Comparison of ENCODE assay signal across 20 cellular contexts in genomic region chr4:103375278-103375677, GRCh38.
DNase-seq lines count a peak whose midpoint lies in the region; ATAC-seq, FAIRE-seq and TF ChIP-seq lines count a peak whose summit lies in the region.
"Had no signal": no experiment of that assay in that cellular context is flagged by ENCODE, and none has a peak within 500 bp of the region (broad histone marks: within the 10 kb centered on the region; RNA-seq: fewer than 3 reads in every experiment).

No MANE protein-coding gene starts in this region.

- H2BK120ac ChIP-seq in H1 (replicated peaks; ENCODE audit: low read depth, low read length) = no peak overlapping the region

- no peak overlapping the region for H3K4me3 Mint-ChIP-seq in GM23338
- no peak overlapping the region for H3K4me3 Mint-ChIP-seq in activated CD4-positive, alpha-beta memory T cell treated with anti-CD3 and anti-CD28 coated beads, Interleukin-2, amount 10 ng/mL, durations not matched to agents 7 days and 5 days
- H3K4me3 Mint-ChIP-seq: CD4-positive, alpha-beta memory T cell; central memory CD8-positive, alpha-beta T cell; mesothelial cell of epicardium had no signal

- H2AK5ac ChIP-seq in H1 (ENCODE audit: low read depth, low read length) = 0 out of 2 replicates have a peak overlapping the region, but pooled peaks have one; percentile 19

- H3K9me3 ChIP-seq in PC-3 (ENCODE audit: low read length) (no peaks in the 10 kb centered on the region), H1 (ENCODE audit: insufficient read depth in 2 of 2, low read depth in 1 of 2, low read length in 1 of 2) (0 out of 4 replicates have a peak, but pooled peaks cover 0 to 2% of the 10 kb centered on the region in 2 experiments)
- H3K9me3 ChIP-seq: psoas muscle, tibial artery had no signal

- H3K14ac ChIP-seq in H1 (ENCODE audit: insufficient read length) = no peak overlapping the region

- no peak for TF ChIP-seq EP300 in H1 (IDR thresholded peaks at IDR 0.05; ENCODE audit: borderline replicate concordance in 1 of 2, low read depth in 2 of 2, low read length in 2 of 2)

- H3K56ac ChIP-seq in H1 (replicated peaks; ENCODE audit: insufficient read length, low read depth, low read length) = no peak overlapping the region

- H3K27me3 Mint-ChIP-seq in GM23338 (ENCODE audit: insufficient read depth, low read depth, poor library complexity) = peaks cover 4% of the 10 kb centered on the region
- no peaks in the 10 kb centered on the region for H3K27me3 Mint-ChIP-seq in activated CD4-positive, alpha-beta memory T cell treated with anti-CD3 and anti-CD28 coated beads, Interleukin-2, amount 10 ng/mL, durations not matched to agents 7 days and 5 days
- H3K27me3 Mint-ChIP-seq: CD4-positive, alpha-beta memory T cell; central memory CD8-positive, alpha-beta T cell had no signal

- H2AFZ ChIP-seq in GM23338 = no peak overlapping the region
- H2AFZ ChIP-seq in PC-3 (ENCODE audit: low read length) = no peak overlapping the region
- no peak overlapping the region for H2AFZ ChIP-seq in H1 (ENCODE audit: low read length)

- H3K27ac Mint-ChIP-seq in GM23338 = no peak overlapping the region
- no peak overlapping the region for H3K27ac Mint-ChIP-seq in activated CD4-positive, alpha-beta memory T cell treated with anti-CD3 and anti-CD28 coated beads, Interleukin-2, amount 10 ng/mL, durations not matched to agents 7 days and 5 days
- H3K27ac Mint-ChIP-seq: CD4-positive, alpha-beta memory T cell; mesothelial cell of epicardium had no signal

- TF ChIP-seq CTCF in GM23338 (conservative IDR thresholded peaks at IDR 0.05; ENCODE audit: low read depth in 2 of 2) = no peak
- TF ChIP-seq CTCF in PC-3 (conservative IDR thresholded peaks at IDR 0.05; ENCODE audit: low read depth, low read length) = no peak
- no peak for TF ChIP-seq CTCF in H1 (IDR thresholded peaks at IDR 0.05; ENCODE audit: control extremely low read depth in 1 of 3, insufficient read depth in 1 of 3, low read depth in 1 of 3, low read length in 3 of 3)

- no peak overlapping the region for H3K23ac ChIP-seq in H1 (ENCODE audit: insufficient read length)

- no peak overlapping the region for H4K5ac ChIP-seq in H1 (ENCODE audit: insufficient read length, low read depth, low read length)

- H4K91ac ChIP-seq in H1 (replicated peaks; ENCODE audit: insufficient read length, low read length) = peak overlapping the region; percentile 12

- no peak overlapping the region for H3K4me3 ChIP-seq in GM23338
- no peak overlapping the region for H3K4me3 ChIP-seq in PC-3 (ENCODE audit: low read length)
- H3K4me3 ChIP-seq in H1 (ENCODE audit: extremely low read depth in 1 of 4, insufficient read depth in 2 of 4, low read depth in 3 of 4, low read length in 4 of 4) = no peak overlapping the region
- H3K4me3 ChIP-seq: psoas muscle, tibial artery had no signal

- H3K18ac ChIP-seq in H1 (ENCODE audit: extremely low read depth, low read length) = 0 out of 2 replicates have a peak overlapping the region, but pooled peaks have one; percentile 39

- no peaks in the 10 kb centered on the region for H4K20me1 ChIP-seq in GM23338 (replicated peaks; ENCODE audit: insufficient read depth)
- no peaks in the 10 kb centered on the region for H4K20me1 ChIP-seq in PC-3 (ENCODE audit: low read length)
- H4K20me1 ChIP-seq in H1 (replicated peaks in 1 of 2; ENCODE audit: control insufficient read depth in 1 of 2, insufficient read depth in 2 of 2, low read length in 2 of 2) = no peaks in the 10 kb centered on the region

- H4K8ac ChIP-seq in H1 (ENCODE audit: extremely low read depth, insufficient read depth, low read length) = no peak overlapping the region

- no peak for FAIRE-seq in H1 (lab: Jason Lieb, UNC)

- intact Hi-C loops in PC-3 (cut with micrococcal nuclease) = no loop called here

- no peak overlapping the region for H3K4ac ChIP-seq in H1 (replicated peaks; ENCODE audit: insufficient read length, low read depth, low read length)

- H3K79me2 ChIP-seq in GM23338 (replicated peaks; ENCODE audit: insufficient read depth) = no peaks in the 10 kb centered on the region
- H3K79me2 ChIP-seq in PC-3 (ENCODE audit: low read length) = no peaks in the 10 kb centered on the region
- no peaks in the 10 kb centered on the region for H3K79me2 ChIP-seq in H1 (ENCODE audit: control insufficient read depth in 1 of 2, insufficient read depth in 2 of 2, low read length in 2 of 2)

- H3K4me2 ChIP-seq in GM23338 (peak overlapping the region; percentile 20; the same call in 1 of the 2 replicates), PC-3 (ENCODE audit: low read length) (no peak overlapping the region), H1 (ENCODE audit: insufficient read depth in 1 of 2, low read depth in 2 of 2, low read length in 2 of 2) (no peak overlapping the region; a peak in 1 of 4 replicates)

- H2BK12ac ChIP-seq in H1 (ENCODE audit: low read depth, low read length) = peak overlapping the region; percentile 31; the same call in 1 of the 2 replicates

- no peak for TF ChIP-seq RAD21 in H1 (IDR thresholded peaks at IDR 0.05 in 1 of 2, conservative IDR thresholded peaks at IDR 0.05 in 1 of 2; ENCODE audit: low read depth in 2 of 2, low read length in 2 of 2)

- H3K36me3 ChIP-seq in GM23338 (ENCODE audit: insufficient read depth) (no peaks in the 10 kb centered on the region), PC-3 (ENCODE audit: low read depth, low read length) (no peaks in the 10 kb centered on the region), H1 (ENCODE audit: control insufficient read depth in 2 of 4, insufficient read depth in 4 of 4, low read length in 3 of 4) (no peaks in the 10 kb centered on the region)
- H3K36me3 ChIP-seq: tibial artery had no signal

- H3K23me2 ChIP-seq in H1 (ENCODE audit: low read depth, low read length) = 0 out of 2 replicates have a peak, but pooled peaks cover 2% of the 10 kb centered on the region

- no TSS peak for BruUV-seq in PC-3 (replicated peaks; lab: Mats Ljungman, UMichigan)

- H3K79me1 ChIP-seq in H1 (ENCODE audit: low read depth, low read length) = no peaks in the 10 kb centered on the region

- H3K9me3 Mint-ChIP-seq in GM23338 = peaks cover 3% of the 10 kb centered on the region; the same call in 2 of the 3 replicates
- H3K9me3 Mint-ChIP-seq in activated CD4-positive, alpha-beta memory T cell treated with anti-CD3 and anti-CD28 coated beads, Interleukin-2, amount 10 ng/mL, durations not matched to agents 7 days and 5 days = no peaks in the 10 kb centered on the region

- H3K4me1 ChIP-seq in GM23338 (ENCODE audit: insufficient read depth) (peaks cover 14% of the 10 kb centered on the region), PC-3 (ENCODE audit: insufficient read depth, low read length) (no peaks in the 10 kb centered on the region; the same call in 1 of the 2 replicates), H1 (replicated peaks in 1 of 4; ENCODE audit: control insufficient read depth in 3 of 4, insufficient read depth in 4 of 4, low read length in 3 of 4) (peaks cover 0 to 6% (median 4%) of the 10 kb centered on the region in 4 experiments; a peak in 2 of 7 replicates)
- H3K4me1 ChIP-seq: psoas muscle, tibial artery had no signal

- H3K27ac ChIP-seq in GM23338 (ENCODE audit: low read depth) (no peak overlapping the region), PC-3 (ENCODE audit: low read length) (no peak overlapping the region), H1 (ENCODE audit: low read depth, low read length) (no peak overlapping the region)
- H3K27ac ChIP-seq: psoas muscle, tibial artery had no signal

- ATAC-seq in GM23338 (no peak), PC-3 (0 out of 2 replicates have a peak, but pooled peaks have one; percentile 31), GM19324 (IDR thresholded peaks at IDR 0.05; ENCODE audit: low FRiP score, unreplicated experiment) (no peak)
- ATAC-seq: psoas muscle had no signal

- WGBS in H1 (ENCODE audit: extremely low coverage in 1 of 2, insufficient coverage in 1 of 2, insufficient read length in 1 of 2, insufficient replicate concordance in 2 of 2, low coverage in 1 of 2, low lambda C conversion rate in 2 of 2, missing lambda C conversion rate in 1 of 2), 2 experiments = 92% methylated on average over 4 of the region's 4 CpGs; no CpG with 5 or more reads in 1 of the 2 experiments

- H2BK5ac ChIP-seq in H1 (ENCODE audit: low read depth, low read length) = no peak overlapping the region

- CTCF ChIA-PET in PC-3 (lab: Charles Lee) = no interaction called here
- CTCF ChIA-PET in H1 (lab: Charles Lee; ENCODE audit: partially characterized antibody) = no interaction called here
- CTCF ChIA-PET in activated CD4-positive, alpha-beta memory T cell treated with anti-CD3 and anti-CD28 coated beads, Interleukin-2, amount 10 ng/mL, durations not matched to agents 7 days and 5 days (lab: Charles Lee) = no interaction called here

- peaks cover 13% of the 10 kb centered on the region; the same call in 2 of the 3 replicates for H3K36me3 Mint-ChIP-seq in GM23338 (ENCODE audit: low read depth)
- H3K36me3 Mint-ChIP-seq in activated CD4-positive, alpha-beta memory T cell treated with anti-CD3 and anti-CD28 coated beads, Interleukin-2, amount 10 ng/mL, durations not matched to agents 7 days and 5 days (ENCODE audit: low read depth) = no peaks in the 10 kb centered on the region
- H3K36me3 Mint-ChIP-seq: CD4-positive, alpha-beta memory T cell; mesothelial cell of epicardium had no signal

- DNase-seq in GM23338 (ENCODE audit: low spot score) (no peak), PC-3 (peak; percentile 49), H1 (ENCODE audit: low read depth in 1 of 2, low spot score in 2 of 2) (no peak), renal cortical epithelial cell (ENCODE audit: low read depth) (peak; percentile 11)
- no peak for DNase-seq in stimulated activated CD4-positive, alpha-beta T cell treated with anti-CD3 and anti-CD28 coated beads, Interleukin-12 subunit alpha, Interleukin-12 subunit beta, amount 100 ng/mL, for 4 hours
- no peak for DNase-seq in NK-92 treated with Interleukin-12 subunit alpha and Interleukin-12 subunit beta, amount 100 ng/mL, for 24 hours (lab: John Stamatoyannopoulos, UW)
- no peak for DNase-seq in activated CD4-positive, alpha-beta memory T cell treated with anti-CD3 and anti-CD28 coated beads, Interleukin-2, amount 10 ng/mL, durations not matched to agents 7 days and 5 days
- DNase-seq: CD4-positive, alpha-beta memory T cell; DND-41; GOT3; hypothalamus; kidney glomerular epithelial cell; NCI-H2029; psoas muscle; stimulated activated CD4-positive, alpha-beta T cell treated with anti-CD3 and anti-CD28 coated beads, Interleukin-15, amount 100 ng/mL, for 24 hours; stimulated activated naive CD4-positive, alpha-beta T cell; tibial artery had no signal

- TF ChIP-seq POLR2A in H1 (IDR thresholded peaks at IDR 0.05; ENCODE audit: control extremely low read depth in 1 of 2, low read depth in 2 of 2, low read length in 2 of 2) = no peak

- no peaks in the 10 kb centered on the region for H3F3A ChIP-seq in GM23338 (replicated peaks; ENCODE audit: low read depth)
- H3F3A ChIP-seq in PC-3 (ENCODE audit: low read length, unreplicated experiment) = no peaks in the 10 kb centered on the region

- peaks cover 20% of the 10 kb centered on the region for H3K9me2 ChIP-seq in GM23338 (ENCODE audit: insufficient read depth)
- no peaks in the 10 kb centered on the region for H3K9me2 ChIP-seq in PC-3 (replicated peaks; ENCODE audit: low read length)

- H3K9ac ChIP-seq in PC-3 (ENCODE audit: low read length) (no peak overlapping the region), H1 (replicated peaks in 1 of 4; ENCODE audit: extremely low read depth in 1 of 4, low read depth in 3 of 4, low read length in 3 of 4) (no peak overlapping the region)

- POLR2A ChIA-PET in PC-3 (lab: Charles Lee; ENCODE audit: unreplicated experiment) (no interaction called here), H1 (lab: Charles Lee; ENCODE audit: partially characterized antibody) (no interaction called here)
- POLR2A ChIA-PET in activated CD4-positive, alpha-beta memory T cell treated with anti-CD3 and anti-CD28 coated beads, Interleukin-2, amount 10 ng/mL, durations not matched to agents 7 days and 5 days (lab: Charles Lee) = no interaction called here

- H2BK20ac ChIP-seq in H1 (ENCODE audit: low read length) = 0 out of 2 replicates have a peak overlapping the region, but pooled peaks have one; percentile 73

- peaks cover 15% of the 10 kb centered on the region; the same call in 2 of the 3 replicates for H3K4me1 Mint-ChIP-seq in GM23338
- no peaks in the 10 kb centered on the region for H3K4me1 Mint-ChIP-seq in activated CD4-positive, alpha-beta memory T cell treated with anti-CD3 and anti-CD28 coated beads, Interleukin-2, amount 10 ng/mL, durations not matched to agents 7 days and 5 days
- H3K4me1 Mint-ChIP-seq: CD4-positive, alpha-beta memory T cell; central memory CD8-positive, alpha-beta T cell; mesothelial cell of epicardium had no signal

- 0 out of 2 replicates have a peak overlapping the region, but pooled peaks have one; percentile 82 for H2BK15ac ChIP-seq in H1 (ENCODE audit: low read length)

- no peaks in the 10 kb centered on the region for H3K27me3 ChIP-seq in GM23338 (ENCODE audit: insufficient read depth)
- H3K27me3 ChIP-seq in PC-3 (ENCODE audit: low read length) = no peaks in the 10 kb centered on the region
- H3K27me3 ChIP-seq in H1 (replicated peaks in 1 of 4; ENCODE audit: control insufficient read depth in 3 of 4, extremely low read depth in 1 of 4, insufficient read depth in 3 of 4, low read length in 3 of 4) = no peaks in the 10 kb centered on the region; a peak in 1 of 7 replicates
- H3K27me3 ChIP-seq: tibial artery had no signal

Comparison
In these comparisons a context has a peak if more than half of its experiments do, and no peak if none do; other contexts are left out.
1. DNase-seq: peak in PC-3 (single experiment) and renal cortical epithelial cell (single experiment); none in GM23338 (single experiment), H1 (0 of 2), stimulated activated CD4-positive, alpha-beta T cell treated with anti-CD3 and anti-CD28 coated beads, Interleukin-12 subunit alpha, Interleukin-12 subunit beta, amount 100 ng/mL, for 4 hours (single experiment), NK-92 treated with Interleukin-12 subunit alpha and Interleukin-12 subunit beta, amount 100 ng/mL, for 24 hours (single experiment) and activated CD4-positive, alpha-beta memory T cell treated with anti-CD3 and anti-CD28 coated beads, Interleukin-2, amount 10 ng/mL, durations not matched to agents 7 days and 5 days (single experiment).